In the genomic region with DNA sequence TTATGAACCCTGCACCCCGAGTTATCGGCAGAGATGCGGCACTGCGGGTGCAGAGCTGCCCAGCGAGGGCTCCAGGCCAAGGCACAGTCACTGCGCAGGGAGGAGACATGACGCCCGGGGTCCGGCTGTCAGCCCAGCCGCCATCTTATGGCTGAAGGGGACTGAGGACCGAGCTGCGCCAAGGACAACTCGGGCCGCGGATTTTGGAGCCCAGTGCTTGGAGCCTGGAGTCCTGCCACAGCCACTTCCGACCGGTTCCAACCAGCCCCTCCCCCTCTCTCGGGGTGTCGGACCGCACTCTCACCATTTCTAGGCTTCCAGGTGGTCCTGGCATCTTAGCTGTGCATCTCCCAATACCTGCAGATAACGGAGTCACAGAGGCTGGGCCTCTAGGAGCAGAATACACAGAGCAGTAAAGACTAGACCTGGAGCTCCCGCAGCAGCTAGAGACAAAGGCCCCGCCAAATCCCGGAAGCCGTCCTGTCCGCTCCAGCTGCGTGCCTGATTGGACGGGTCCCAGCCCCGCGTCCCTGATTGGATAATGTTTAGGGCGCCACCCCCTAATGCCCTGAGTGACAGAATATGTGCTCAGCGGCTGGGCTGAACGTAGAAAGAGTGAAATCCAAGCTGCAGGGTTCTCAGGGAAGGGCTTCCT, we compare ENCODE assay signal across 8 cellular contexts. TPM values are rescaled to one million over a fixed set of nuclear protein-coding genes. Genes with fewer than 3 reads are reported as not detected.
DNase-seq lines count a peak whose midpoint lies in the region; ATAC-seq and TF ChIP-seq lines count a peak whose summit lies in the region.

A gene (minus strand): TSS at position 451 of the 655 bp plus-strand sequence. CDS start 117 bp downstream, at position 334.

- peak; percentile 100 for ATAC-seq in HG02610 (IDR thresholded peaks at IDR 0.05; ENCODE audit: unreplicated experiment)
- peak; percentile 97 to 98 (median 98) for ATAC-seq in heart left ventricle
- peak; percentile 100 for ATAC-seq in upper lobe of right lung

- intact Hi-C loops in heart left ventricle (cut with DNase I) = loop anchor here in 7 of 10 donors (5.0 to 10.0 kb wide), 6 partner anchors 48 to 258 kb away; a partner anchor contains a TSS
- intact Hi-C loops in posterior vena cava (cut with DNase I) = no loop called here
- intact Hi-C loops in upper lobe of right lung (cut with DNase I) = no loop called here

- peak within 1 kb of the TSS; percentile 47 to 93 (median 84) for H3K4me3 ChIP-seq in heart left ventricle
- peak within 1 kb of the TSS; percentile 86 for H3K4me3 ChIP-seq in upper lobe of right lung

- H3K27ac ChIP-seq in adipose tissue (ENCODE audit: low read depth, low read length) = peak within 1 kb of the TSS; percentile 83
- peak within 1 kb of the TSS; percentile 76 to 94 (median 88) for H3K27ac ChIP-seq in heart left ventricle
- peak within 1 kb of the TSS; percentile 85 for H3K27ac ChIP-seq in upper lobe of right lung

- H3K4me1 ChIP-seq in heart left ventricle = peaks cover 0 to 51% (median 35%) of the 10 kb centered on the region in 12 donors
- peaks cover 16% of the 10 kb centered on the region for H3K4me1 ChIP-seq in upper lobe of right lung

- no peak for TF ChIP-seq CTCF in heart left ventricle (IDR thresholded peaks at IDR 0.05)
- no peak for TF ChIP-seq CTCF in upper lobe of right lung (IDR thresholded peaks at IDR 0.05)

- DNase-seq in NCI-H1092 treated with DMSO at 0.1 percent for 48 hours (lab: John Stamatoyannopoulos, UW) (peak; percentile 98), SW 1271 (lab: John Stamatoyannopoulos, UW) (peak; percentile 87 to 95), heart left ventricle (peak; percentile 96 to 98 (median 97)), posterior vena cava (ENCODE audit: low spot score) (peak; percentile 98), upper lobe of right lung (peak; percentile 95)

- H3K27me3 ChIP-seq in heart left ventricle = no peaks in the 10 kb centered on the region
- H3K27me3 ChIP-seq in upper lobe of right lung = no peaks in the 10 kb centered on the region

- H3K36me3 ChIP-seq in heart left ventricle = peaks cover 0 to 6% (median 0%) of the 10 kb centered on the region in 9 donors
- no peaks in the 10 kb centered on the region for H3K36me3 ChIP-seq in upper lobe of right lung

- TF ChIP-seq POLR2A in GM10847 (IDR thresholded peaks at IDR 0.05; ENCODE audit: extremely low read depth, insufficient read length) (peak; percentile 50), heart left ventricle (IDR thresholded peaks at IDR 0.05) (peak; percentile 29 to 91)

- 0% methylated on average over 33 of the region's 33 CpGs for WGBS in adipose tissue, 3 donors
- 0% methylated on average over 23 to 33 of the region's 33 CpGs for whole genome bisulfite sequencing in heart left ventricle, 4 donors

- H3K9me3 ChIP-seq in heart left ventricle = no peaks in the 10 kb centered on the region
- H3K9me3 ChIP-seq in upper lobe of right lung = no peaks in the 10 kb centered on the region

RNA-seq across cellular contexts. Expression of the gene that starts here (rescaled TPM):
- polyA plus RNA-seq in adipose tissue (1 to 10 TPM; 2.2 to 7.1 (median 3.2) TPM), heart left ventricle (10 to 100 TPM in 1 of 2 donors, 1 to 10 TPM in 1; 5.5 to 11.5 TPM)
- total RNA-seq in heart left ventricle (10 to 100 TPM; 10.9 to 25.9 (median 17.5) TPM), posterior vena cava (10 to 100 TPM; 22.3 to 25.3 TPM), upper lobe of right lung (17.3 TPM)

Comparison
In these comparisons a context has a peak if more than half of its experiments do, and no peak if none do; other contexts are left out.
1. Peak in every context shown above with its lines: DNase-seq, ATAC-seq, H3K4me3 ChIP-seq and H3K27ac ChIP-seq.
2. intact Hi-C loops: an anchor here in heart left ventricle (5.0 to 10.0 kb wide); none called in posterior vena cava and upper lobe of right lung.